1 cellular context compared by ENCODE assay signal in genomic region chr2:112629823-112630222, GRCh38.
TF ChIP-seq lines count a peak whose summit lies in the region.

No MANE protein-coding gene starts in this region.

TF ChIP-seq in K562, 482 proteins besides CTCF, POLR2A, EP300 and RAD21:
- TF ChIP-seq ZNF217 (CRISPR knock-in tag; IDR thresholded peaks at IDR 0.05) (no peak), L3MBTL2 (IDR thresholded peaks at IDR 0.05) (no peak), MAX (CRISPR knock-in tag; IDR thresholded peaks at IDR 0.05) (no peak), ZNF316 (IDR thresholded peaks at IDR 0.05) (no peak), ARID1B (IDR thresholded peaks at IDR 0.05) (no peak), MLX (CRISPR knock-in tag; conservative IDR thresholded peaks at IDR 0.05) (no peak), ZNF318 (IDR thresholded peaks at IDR 0.05; ENCODE audit: borderline replicate concordance in 1 of 2, low read depth in 1 of 2) (no peak), ZNF324 (CRISPR knock-in tag; IDR thresholded peaks at IDR 0.05) (no peak)
- TF ChIP-seq, protein P1, sequence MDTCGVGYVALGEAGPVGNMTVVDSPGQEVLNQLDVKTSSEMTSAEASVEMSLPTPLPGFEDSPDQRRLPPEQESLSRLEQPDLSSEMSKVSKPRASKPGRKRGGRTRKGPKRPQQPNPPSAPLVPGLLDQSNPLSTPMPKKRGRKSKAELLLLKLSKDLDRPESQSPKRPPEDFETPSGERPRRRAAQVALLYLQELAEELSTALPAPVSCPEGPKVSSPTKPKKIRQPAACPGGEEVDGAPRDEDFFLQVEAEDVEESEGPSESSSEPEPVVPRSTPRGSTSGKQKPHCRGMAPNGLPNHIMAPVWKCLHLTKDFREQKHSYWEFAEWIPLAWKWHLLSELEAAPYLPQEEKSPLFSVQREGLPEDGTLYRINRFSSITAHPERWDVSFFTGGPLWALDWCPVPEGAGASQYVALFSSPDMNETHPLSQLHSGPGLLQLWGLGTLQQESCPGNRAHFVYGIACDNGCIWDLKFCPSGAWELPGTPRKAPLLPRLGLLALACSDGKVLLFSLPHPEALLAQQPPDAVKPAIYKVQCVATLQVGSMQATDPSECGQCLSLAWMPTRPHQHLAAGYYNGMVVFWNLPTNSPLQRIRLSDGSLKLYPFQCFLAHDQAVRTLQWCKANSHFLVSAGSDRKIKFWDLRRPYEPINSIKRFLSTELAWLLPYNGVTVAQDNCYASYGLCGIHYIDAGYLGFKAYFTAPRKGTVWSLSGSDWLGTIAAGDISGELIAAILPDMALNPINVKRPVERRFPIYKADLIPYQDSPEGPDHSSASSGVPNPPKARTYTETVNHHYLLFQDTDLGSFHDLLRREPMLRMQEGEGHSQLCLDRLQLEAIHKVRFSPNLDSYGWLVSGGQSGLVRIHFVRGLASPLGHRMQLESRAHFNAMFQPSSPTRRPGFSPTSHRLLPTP (IDR thresholded peaks at IDR 0.05; ENCODE audit: borderline replicate concordance, extremely low read depth, insufficient read length): no peak
- TF ChIP-seq, protein P2, sequence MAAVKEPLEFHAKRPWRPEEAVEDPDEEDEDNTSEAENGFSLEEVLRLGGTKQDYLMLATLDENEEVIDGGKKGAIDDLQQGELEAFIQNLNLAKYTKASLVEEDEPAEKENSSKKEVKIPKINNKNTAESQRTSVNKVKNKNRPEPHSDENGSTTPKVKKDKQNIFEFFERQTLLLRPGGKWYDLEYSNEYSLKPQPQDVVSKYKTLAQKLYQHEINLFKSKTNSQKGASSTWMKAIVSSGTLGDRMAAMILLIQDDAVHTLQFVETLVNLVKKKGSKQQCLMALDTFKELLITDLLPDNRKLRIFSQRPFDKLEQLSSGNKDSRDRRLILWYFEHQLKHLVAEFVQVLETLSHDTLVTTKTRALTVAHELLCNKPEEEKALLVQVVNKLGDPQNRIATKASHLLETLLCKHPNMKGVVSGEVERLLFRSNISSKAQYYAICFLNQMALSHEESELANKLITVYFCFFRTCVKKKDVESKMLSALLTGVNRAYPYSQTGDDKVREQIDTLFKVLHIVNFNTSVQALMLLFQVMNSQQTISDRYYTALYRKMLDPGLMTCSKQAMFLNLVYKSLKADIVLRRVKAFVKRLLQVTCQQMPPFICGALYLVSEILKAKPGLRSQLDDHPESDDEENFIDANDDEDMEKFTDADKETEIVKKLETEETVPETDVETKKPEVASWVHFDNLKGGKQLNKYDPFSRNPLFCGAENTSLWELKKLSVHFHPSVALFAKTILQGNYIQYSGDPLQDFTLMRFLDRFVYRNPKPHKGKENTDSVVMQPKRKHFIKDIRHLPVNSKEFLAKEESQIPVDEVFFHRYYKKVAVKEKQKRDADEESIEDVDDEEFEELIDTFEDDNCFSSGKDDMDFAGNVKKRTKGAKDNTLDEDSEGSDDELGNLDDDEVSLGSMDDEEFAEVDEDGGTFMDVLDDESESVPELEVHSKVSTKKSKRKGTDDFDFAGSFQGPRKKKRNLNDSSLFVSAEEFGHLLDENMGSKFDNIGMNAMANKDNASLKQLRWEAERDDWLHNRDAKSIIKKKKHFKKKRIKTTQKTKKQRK (IDR thresholded peaks at IDR 0.05; ENCODE audit: borderline replicate concordance, low read depth, low read length): no peak
- TF ChIP-seq, protein P3, sequence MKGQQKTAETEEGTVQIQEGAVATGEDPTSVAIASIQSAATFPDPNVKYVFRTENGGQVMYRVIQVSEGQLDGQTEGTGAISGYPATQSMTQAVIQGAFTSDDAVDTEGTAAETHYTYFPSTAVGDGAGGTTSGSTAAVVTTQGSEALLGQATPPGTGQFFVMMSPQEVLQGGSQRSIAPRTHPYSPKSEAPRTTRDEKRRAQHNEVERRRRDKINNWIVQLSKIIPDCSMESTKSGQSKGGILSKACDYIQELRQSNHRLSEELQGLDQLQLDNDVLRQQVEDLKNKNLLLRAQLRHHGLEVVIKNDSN (CRISPR knock-in tag; IDR thresholded peaks at IDR 0.05): no peak
